In the genomic region with DNA sequence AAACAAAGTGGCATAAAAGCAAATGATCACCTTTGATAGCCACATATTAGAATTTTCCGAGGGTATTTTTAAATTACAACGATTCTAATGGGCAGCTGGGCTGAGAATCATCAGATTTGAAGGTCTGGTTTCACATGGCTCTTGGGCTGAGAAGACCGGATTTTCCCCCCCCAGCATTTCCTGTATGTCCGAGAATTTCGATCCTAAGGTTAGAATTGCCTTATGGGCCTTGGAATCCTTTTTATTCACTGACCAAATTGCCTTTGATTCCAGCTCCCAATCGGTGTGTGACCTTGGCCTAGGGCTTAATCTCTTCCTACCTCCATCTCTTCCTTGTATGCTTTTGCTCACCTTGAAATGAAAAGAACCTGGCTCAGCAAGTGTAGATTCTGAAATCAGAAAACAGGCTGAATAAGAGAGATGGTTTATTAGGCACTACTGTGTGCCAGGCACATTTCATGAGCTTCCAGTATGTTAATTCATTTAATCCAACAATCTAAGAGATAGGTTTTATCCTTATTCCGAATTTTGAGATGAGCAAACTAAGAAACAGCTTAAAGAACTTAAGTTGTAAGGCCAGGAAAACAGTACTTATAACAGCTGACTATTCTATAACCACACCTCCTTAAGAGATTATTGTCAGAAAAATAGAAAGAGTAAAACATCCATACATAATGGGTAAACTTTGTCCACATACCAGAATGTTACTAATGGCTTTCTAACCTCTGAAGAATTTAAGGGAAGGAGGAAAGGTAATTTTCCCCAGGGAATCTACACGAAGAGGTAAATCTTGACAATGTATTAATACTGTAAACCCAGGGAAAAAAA, we compare ENCODE assay signal across 8 cellular contexts. TPM values are rescaled to one million over a fixed set of nuclear protein-coding genes. Genes with fewer than 3 reads are reported as not detected.
DNase-seq lines count a peak whose midpoint lies in the region; ATAC-seq, FAIRE-seq and TF ChIP-seq lines count a peak whose summit lies in the region.

No MANE protein-coding gene starts in this region.

- H3K79me2 ChIP-seq in HepG2 (ENCODE audit: insufficient read depth, low read length) = peaks cover 41% of the 10 kb centered on the region

- POLR2A ChIA-PET in HepG2 (lab: Yijun Ruan, JAX) = interaction anchor here (1.0 to 6.4 kb wide), 18 partner anchors 10 to 196 kb away, joined by 3 to 621 read pairs (median 8); a partner anchor contains a TSS

- CTCF ChIA-PET in HepG2 (lab: Yijun Ruan, JAX; ENCODE audit: low intra/inter-chr PET ratio, low total read pairs) = no interaction called here

- H3K36me3 ChIP-seq in heart right ventricle = peaks cover 0 to 50% (median 12%) of the 10 kb centered on the region in 9 donors
- peaks cover 30% of the 10 kb centered on the region for H3K36me3 ChIP-seq in adipocyte (ENCODE audit: control insufficient read depth, insufficient read depth, low read length, severe bottlenecking)
- H3K36me3 ChIP-seq in HepG2 (replicated peaks in 1 of 2; ENCODE audit: control insufficient read depth in 1 of 2, insufficient read depth in 2 of 2, low read length in 2 of 2) = peaks cover 1 to 8% of the 10 kb centered on the region in 2 experiments; a peak in 4 of 5 replicates

- no peak for DNase-seq in heart right ventricle
- DNase-seq in left ventricle myocardium superior = no peak
- no peak for DNase-seq in adipocyte (ENCODE audit: low read depth)
- DNase-seq in HepG2 (ENCODE audit: low spot score) = no peak
- no peak for DNase-seq in type B pancreatic cell (ENCODE audit: extremely low spot score, unreplicated experiment)
- DNase-seq in middle frontal gyrus (ENCODE audit: extremely low spot score, low spot score) = no peak
- DNase-seq in DMS79 treated with DMSO at 0.1 percent for 48 hours (lab: John Stamatoyannopoulos, UW) = no peak

- H3K4me3 ChIP-seq in heart right ventricle = peak overlapping the region; percentile 65 to 95 (median 83)
- H3K4me3 ChIP-seq in adipocyte (ENCODE audit: low read length) = peak overlapping the region; percentile 98
- H3K4me3 ChIP-seq in HepG2 (replicated peaks in 1 of 3; ENCODE audit: insufficient read depth in 1 of 3, low read depth in 2 of 3, low read length in 3 of 3) = peak overlapping the region; percentile 83 to 99 (median 85)

- peak overlapping the region; percentile 39 to 98 (median 96) for H3K27ac ChIP-seq in heart right ventricle
- peak overlapping the region; percentile 93 for H3K27ac ChIP-seq in HepG2 (ENCODE audit: extremely low read length, insufficient read depth, low read length)

- no peak for FAIRE-seq in HepG2 (lab: Jason Lieb, UNC)

- H3K27ac Mint-ChIP-seq in type B pancreatic cell = peak overlapping the region; percentile 98

- no peak for TF ChIP-seq EP300 in HepG2 (IDR thresholded peaks at IDR 0.05; ENCODE audit: low read depth in 2 of 2, low read length in 2 of 2)
- TF ChIP-seq EP300 in HepG2 (CRISPR knock-in tag; IDR thresholded peaks at IDR 0.05; ENCODE audit: borderline replicate concordance) = no peak

- TF ChIP-seq CTCF in heart right ventricle (IDR thresholded peaks at IDR 0.05) (no peak), HepG2 (CRISPR knock-in tag; IDR thresholded peaks at IDR 0.05) (no peak), type B pancreatic cell (conservative IDR thresholded peaks at IDR 0.05) (no peak)

- intact Hi-C loops in heart right ventricle (cut with DNase I) (loop anchor here in 6 of 10 donors (1.0 to 10.0 kb wide), 8 partner anchors 28 to 1348 kb away; partner anchors contain the start of gene ZNF184 (in 1 of the 6)), left ventricle myocardium superior (cut with micrococcal nuclease) (no loop called here), HepG2 (cut with micrococcal nuclease; ENCODE audit: unreplicated experiment) (no loop called here)

- peaks cover 20% of the 10 kb centered on the region for H4K20me1 ChIP-seq in HepG2 (ENCODE audit: insufficient read depth, low read length)

- H3K27me3 Mint-ChIP-seq in type B pancreatic cell = no peaks in the 10 kb centered on the region

- in situ Hi-C loops in HepG2 (cut with HindIII; ENCODE audit: extremely low pct_ligation_motif_present, low pct_unique_long_range_greater_than_20kb) = no loop called here

- TF ChIP-seq RAD21 in HepG2 (CRISPR knock-in tag; IDR thresholded peaks at IDR 0.05) = no peak

- H3K9me3 ChIP-seq in heart right ventricle = no peaks in the 10 kb centered on the region
- no peaks in the 10 kb centered on the region for H3K9me3 ChIP-seq in adipocyte (ENCODE audit: control insufficient read depth, low read length)
- H3K9me3 ChIP-seq in HepG2 (ENCODE audit: low read length) = no peaks in the 10 kb centered on the region

- peak overlapping the region; percentile 82 for H3K4me2 ChIP-seq in HepG2 (ENCODE audit: low read depth, low read length)

- H3K4me1 Mint-ChIP-seq in type B pancreatic cell (ENCODE audit: unreplicated experiment) = peaks cover 25% of the 10 kb centered on the region

- peaks cover 24% of the 10 kb centered on the region for H3K36me3 Mint-ChIP-seq in type B pancreatic cell

- WGBS in heart right ventricle, 2 donors = 11 to 15% methylated on average over 8 of the region's 8 CpGs
- WGBS in HepG2 (ENCODE audit: low lambda C conversion rate) = 16% methylated on average over 8 of the region's 8 CpGs

- H3K4me3 Mint-ChIP-seq in type B pancreatic cell = peak overlapping the region; percentile 95

- TSS peak; percentile 4 for BruUV-seq in HepG2 (replicated peaks; lab: Mats Ljungman, UMichigan)

- no peaks in the 10 kb centered on the region for H3K27me3 ChIP-seq in heart right ventricle
- no peaks in the 10 kb centered on the region for H3K27me3 ChIP-seq in adipocyte (replicated peaks; ENCODE audit: control insufficient read depth, insufficient read depth, low read length)
- no peaks in the 10 kb centered on the region; a peak in 2 of 5 replicates for H3K27me3 ChIP-seq in HepG2 (ENCODE audit: control insufficient read depth in 1 of 2, insufficient read depth in 2 of 2, low read length in 2 of 2)

- no peak for TF ChIP-seq POLR2A in HepG2 (IDR thresholded peaks at IDR 0.05; ENCODE audit: insufficient read depth in 1 of 2, low read depth in 2 of 2, low read length in 2 of 2)

- H3K4me1 ChIP-seq in heart right ventricle = peaks cover 0 to 62% (median 37%) of the 10 kb centered on the region in 9 donors
- H3K4me1 ChIP-seq in adipocyte (ENCODE audit: control insufficient read depth, insufficient read depth, low read length) = peaks cover 23% of the 10 kb centered on the region
- H3K4me1 ChIP-seq in HepG2 (ENCODE audit: insufficient read depth, low read length) = peaks cover 35% of the 10 kb centered on the region

- H3K9me3 Mint-ChIP-seq in type B pancreatic cell = no peaks in the 10 kb centered on the region

- H3K9ac ChIP-seq in adipocyte (ENCODE audit: low read length) (peak overlapping the region; percentile 93), HepG2 (ENCODE audit: insufficient read depth, low read depth, low read length) (peak overlapping the region; percentile 92)

- ATAC-seq in heart right ventricle (no peak), left ventricle myocardium superior (no peak), HepG2 (no peak), HG02885 (IDR thresholded peaks at IDR 0.05; ENCODE audit: poor library complexity, unreplicated experiment) (no peak)

- no peak overlapping the region for H2AFZ ChIP-seq in HepG2 (ENCODE audit: low read length)

RNA-seq across cellular contexts. Expression of gene HFE, which starts 39.4 kb away (rescaled TPM):
- 1 to 10 TPM; 2.4 to 7.7 (median 4.7) TPM for total RNA-seq in heart right ventricle
- polyA plus RNA-seq in heart right ventricle = 1 to 10 TPM; 1.4 to 2.5 TPM
- total RNA-seq in left ventricle myocardium superior = 4.5 TPM
- 1.9 and 3.7 TPM in 2 replicates for total RNA-seq in HepG2 (2016; rRNA removed; fragmentation: Illumina TruSeq; extraction: Trizol)
- 0.18 and 0.51 TPM in 2 replicates for total RNA-seq in HepG2 (2016; cell fraction: cytosol; rRNA removed; fragmentation: Illumina TruSeq; extraction: Trizol; ENCODE audit: low read depth)
- 1.9 and 4.9 TPM in 2 replicates for total RNA-seq in HepG2 (2016; cell fraction: insoluble cytoplasmic fraction; rRNA removed; fragmentation: Illumina TruSeq; extraction: Trizol)
- total RNA-seq in HepG2 (2016; cell fraction: membrane; rRNA removed; fragmentation: Illumina TruSeq; extraction: Trizol) = 0.41 and 0.49 TPM in 2 replicates
- 3.5 and 4.2 TPM in 2 replicates for total RNA-seq in HepG2 (2016; cell fraction: nucleus; rRNA removed; fragmentation: Illumina TruSeq; extraction: Trizol)
- 5.7 and 6.3 TPM in 2 replicates for polyA plus RNA-seq in HepG2 (2011; rRNA removed)
- polyA plus RNA-seq in HepG2 (2011; cell fraction: cytosol; rRNA removed) = 5.3 and 5.8 TPM in 2 replicates
- polyA plus RNA-seq in HepG2 (2011; cell fraction: nucleus; rRNA removed) = 3.7 and 5.3 TPM in 2 replicates
- polyA plus RNA-seq in HepG2 (2012) = 2.4 and 3.5 TPM in 2 replicates
- 0.24 and 0.26 TPM in 2 replicates for polyA plus RNA-seq in HepG2 (2016; cell fraction: cytosol; fragmentation: Illumina TruSeq; extraction: Trizol; ENCODE audit: low read depth)
- polyA plus RNA-seq in HepG2 (2016; cell fraction: insoluble cytoplasmic fraction; fragmentation: Illumina TruSeq; extraction: Trizol; ENCODE audit: low read depth) = 1.4 and 2.1 TPM in 2 replicates
- polyA plus RNA-seq in HepG2 (2016; cell fraction: membrane; fragmentation: Illumina TruSeq; extraction: Trizol; ENCODE audit: low read depth) = 0.29 and 0.86 TPM in 2 replicates
- 7.7 and 8.2 TPM in 2 replicates for polyA plus RNA-seq in HepG2 (2016; cell fraction: nucleus; fragmentation: Illumina TruSeq; extraction: Trizol; ENCODE audit: insufficient read depth, low read depth)
- 13.4 and 32.5 TPM in 2 replicates for polyA minus RNA-seq in HepG2 (2011; rRNA and poly(A)+ RNA removed; ENCODE audit: low replicate concordance)
- 2.2 and 5.5 TPM in 2 replicates for polyA minus RNA-seq in HepG2 (2011; cell fraction: cytosol; rRNA and poly(A)+ RNA removed)
- 3.3 and 4.0 TPM in 2 replicates for polyA minus RNA-seq in HepG2 (2011; cell fraction: nucleus; rRNA and poly(A)+ RNA removed)
- 2.2 and 2.6 TPM in 2 replicates for total RNA-seq in type B pancreatic cell (ENCODE audit: low replicate concordance)

Comparison
In these comparisons a context has a peak if more than half of its experiments do, and no peak if none do; other contexts are left out.
1. intact Hi-C loops: an anchor here in heart right ventricle (1.0 to 10.0 kb wide); none called in left ventricle myocardium superior and HepG2.